ENCODE assay signal across 2 cellular contexts in the genomic region with DNA sequence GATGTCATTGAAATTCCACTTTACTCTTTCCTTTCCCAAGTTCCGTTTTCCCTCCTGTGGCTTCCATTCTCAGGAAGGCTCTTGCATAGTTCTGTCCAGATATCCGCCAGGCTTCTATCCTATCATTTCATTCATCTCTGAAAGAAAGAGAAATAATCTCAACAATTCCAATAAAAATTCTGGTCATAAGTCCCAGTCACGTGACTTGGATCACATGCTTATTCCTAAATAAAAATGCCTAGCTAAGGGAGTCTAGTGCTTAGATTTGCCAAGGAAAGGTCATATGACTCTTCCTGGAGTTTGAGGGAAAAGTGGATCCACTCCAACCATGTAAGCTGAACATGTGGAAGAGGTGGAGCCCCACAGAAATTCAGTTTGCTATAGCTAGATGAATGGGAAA.
TF ChIP-seq lines count a peak whose summit lies in the region.

No MANE protein-coding gene starts in this region.

TF ChIP-seq in HepG2, 621 proteins besides CTCF, POLR2A, EP300 and RAD21 (continued from another document):
- TF ChIP-seq, protein P1, sequence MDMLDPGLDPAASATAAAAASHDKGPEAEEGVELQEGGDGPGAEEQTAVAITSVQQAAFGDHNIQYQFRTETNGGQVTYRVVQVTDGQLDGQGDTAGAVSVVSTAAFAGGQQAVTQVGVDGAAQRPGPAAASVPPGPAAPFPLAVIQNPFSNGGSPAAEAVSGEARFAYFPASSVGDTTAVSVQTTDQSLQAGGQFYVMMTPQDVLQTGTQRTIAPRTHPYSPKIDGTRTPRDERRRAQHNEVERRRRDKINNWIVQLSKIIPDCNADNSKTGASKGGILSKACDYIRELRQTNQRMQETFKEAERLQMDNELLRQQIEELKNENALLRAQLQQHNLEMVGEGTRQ (IDR thresholded peaks at IDR 0.05; ENCODE audit: low read depth, low read length) = peak; percentile 73
- TF ChIP-seq, protein P1 (CRISPR knock-in tag; IDR thresholded peaks at IDR 0.05; ENCODE audit: borderline replicate concordance) = no peak
- TF ChIP-seq ATF7 (IDR thresholded peaks at IDR 0.05) (0 out of 2 replicates have a peak, but pooled peaks have one; percentile 48), ATF7 (CRISPR knock-in tag; IDR thresholded peaks at IDR 0.05) (no peak)

TF ChIP-seq in K562, 482 proteins besides CTCF, POLR2A, EP300 and RAD21 (continued from another document):
- TF ChIP-seq, protein P2, sequence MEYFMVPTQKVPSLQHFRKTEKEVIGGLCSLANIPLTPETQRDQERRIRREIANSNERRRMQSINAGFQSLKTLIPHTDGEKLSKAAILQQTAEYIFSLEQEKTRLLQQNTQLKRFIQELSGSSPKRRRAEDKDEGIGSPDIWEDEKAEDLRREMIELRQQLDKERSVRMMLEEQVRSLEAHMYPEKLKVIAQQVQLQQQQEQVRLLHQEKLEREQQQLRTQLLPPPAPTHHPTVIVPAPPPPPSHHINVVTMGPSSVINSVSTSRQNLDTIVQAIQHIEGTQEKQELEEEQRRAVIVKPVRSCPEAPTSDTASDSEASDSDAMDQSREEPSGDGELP (CRISPR knock-in tag; IDR thresholded peaks at IDR 0.05; ENCODE audit: borderline replicate concordance) = no peak
- no peak for TF ChIP-seq AFF1 (IDR thresholded peaks at IDR 0.05; ENCODE audit: low read depth in 1 of 2, partially characterized antibody in 2 of 2)
- no peak for TF ChIP-seq ZFPM2 (CRISPR knock-in tag; IDR thresholded peaks at IDR 0.05)
TF ChIP-seq in K562: peak in this region for 3.
